12 cellular contexts compared by ENCODE assay signal in the genomic region with DNA sequence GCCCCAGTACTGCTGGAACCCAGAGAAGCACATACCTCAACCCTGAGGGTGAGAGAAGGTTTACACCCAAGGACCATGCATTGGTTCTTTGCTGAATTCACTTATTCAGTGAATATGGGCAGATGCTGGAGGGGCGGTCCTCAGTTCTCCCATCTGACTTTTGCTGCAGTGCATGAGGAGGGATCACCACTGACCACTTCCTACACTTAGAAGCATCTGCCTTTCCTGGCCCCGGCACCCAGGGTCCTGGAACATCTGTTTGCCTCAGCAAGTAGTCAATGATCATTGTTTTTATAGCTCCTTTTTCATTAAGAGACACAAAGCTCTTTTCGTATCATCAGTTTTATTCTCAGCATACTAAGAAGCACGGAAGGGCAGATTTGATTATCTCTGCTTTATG.
DNase-seq lines count a peak whose midpoint lies in the region; ATAC-seq and TF ChIP-seq lines count a peak whose summit lies in the region.
"Had no signal": no experiment of that assay in that cellular context is flagged by ENCODE, and none has a peak within 500 bp of the region (broad histone marks: within the 10 kb centered on the region; RNA-seq: fewer than 3 reads in every experiment).

No MANE protein-coding gene starts in this region.

- H3F3A ChIP-seq in MM.1S (ENCODE audit: insufficient read depth, low read length) = peaks cover 15% of the 10 kb centered on the region

- H3K9me3 ChIP-seq in BLaER1 treated with 17β-estradiol and CSF1 and Interleukin-3, amounts not matched to agents 10 nM and 100 nM (replicated peaks in 1 of 11) = peaks cover 0 to 3% (median 0%) of the 10 kb centered on the region in 11 experiments; a peak in 2 of 22 replicates
- H3K9me3 ChIP-seq in MM.1S (replicated peaks; ENCODE audit: insufficient read depth, low read length) = no peaks in the 10 kb centered on the region
- H3K9me3 ChIP-seq in SJSA1 (replicated peaks) = no peaks in the 10 kb centered on the region

- H3K27me3 ChIP-seq in BLaER1 treated with 17β-estradiol and CSF1 and Interleukin-3, amounts not matched to agents 10 nM and 100 nM = no peaks in the 10 kb centered on the region
- no peaks in the 10 kb centered on the region for H3K27me3 ChIP-seq in MM.1S (replicated peaks; ENCODE audit: insufficient read depth, low read length)
- H3K27me3 ChIP-seq in SJSA1 (replicated peaks) = no peaks in the 10 kb centered on the region

- H3K9ac ChIP-seq in BLaER1 treated with 17β-estradiol and CSF1 and Interleukin-3, amounts not matched to agents 10 nM and 100 nM = 0 out of 22 replicates have a peak overlapping the region, but pooled peaks of 1 of the 11 experiments have one; percentile 11
- no peak overlapping the region for H3K9ac ChIP-seq in MM.1S (ENCODE audit: low read length)

- H3K4me2 ChIP-seq in BLaER1 treated with 17β-estradiol and CSF1 and Interleukin-3, amounts not matched to agents 10 nM and 100 nM = peak overlapping the region; percentile 1 to 97 (median 71); a peak in 20 of 22 replicates
- H3K4me2 ChIP-seq in MM.1S (ENCODE audit: low read depth, low read length) = peak overlapping the region; percentile 47
- H3K4me2 ChIP-seq: GM23338 had no signal

- ATAC-seq in GM18858 (IDR thresholded peaks at IDR 0.05; ENCODE audit: unreplicated experiment) = no peak
- ATAC-seq: CD8-positive, alpha-beta T cell; GM23338 had no signal

- DNase-seq in MM.1S = no peak
- peak in 1 of 2 experiments; percentile 28 for DNase-seq in SJSA1 (ENCODE audit: low read depth in 1 of 2, low spot score in 2 of 2)
- peak; percentile 29 for DNase-seq in islet precursor cell
- no peak for DNase-seq in SW 1271 (lab: John Stamatoyannopoulos, UW)
- DNase-seq in GM20000 (ENCODE audit: low spot score) = no peak
- DNase-seq: CD8-positive, alpha-beta T cell; COR-L47; DND-41; GF-D8 had no signal

- H2AFZ ChIP-seq in MM.1S (ENCODE audit: low read length) = no peak overlapping the region
- H2AFZ ChIP-seq: GM23338 had no signal

- peaks cover 0 to 17% (median 4%) of the 10 kb centered on the region in 11 experiments; a peak in 4 of 22 replicates for H3K36me3 ChIP-seq in BLaER1 treated with 17β-estradiol and CSF1 and Interleukin-3, amounts not matched to agents 10 nM and 100 nM
- H3K36me3 ChIP-seq in MM.1S (replicated peaks; ENCODE audit: insufficient read depth, low read length) (no peaks in the 10 kb centered on the region), SJSA1 (no peaks in the 10 kb centered on the region)

- peaks cover 0 to 97% (median 86%) of the 10 kb centered on the region in 11 experiments; a peak in 19 of 22 replicates for H4K20me1 ChIP-seq in BLaER1 treated with 17β-estradiol and CSF1 and Interleukin-3, amounts not matched to agents 10 nM and 100 nM
- no peaks in the 10 kb centered on the region for H4K20me1 ChIP-seq in MM.1S (ENCODE audit: insufficient read depth, low read length)

- peaks cover 51 to 90% (median 86%) of the 10 kb centered on the region in 10 experiments for H3K4me1 ChIP-seq in BLaER1 treated with 17β-estradiol and CSF1 and Interleukin-3, amounts not matched to agents 10 nM and 100 nM
- peaks cover 39% of the 10 kb centered on the region for H3K4me1 ChIP-seq in MM.1S (ENCODE audit: low read length)
- H3K4me1 ChIP-seq in SJSA1 (replicated peaks) = peaks cover 50% of the 10 kb centered on the region

- H3K4me3 ChIP-seq in BLaER1 treated with 17β-estradiol and CSF1 and Interleukin-3, amounts not matched to agents 10 nM and 100 nM = no peak overlapping the region
- H3K4me3 ChIP-seq in MM.1S (ENCODE audit: low read length) = no peak overlapping the region
- H3K4me3 ChIP-seq in SJSA1 = no peak overlapping the region
- H3K4me3 ChIP-seq: GM23338 had no signal

- peaks cover 88% of the 10 kb centered on the region for H3K79me2 ChIP-seq in MM.1S (ENCODE audit: low read length)

- H3K27ac ChIP-seq in BLaER1 treated with 17β-estradiol and CSF1 and Interleukin-3, amounts not matched to agents 10 nM and 100 nM = no peak overlapping the region
- H3K27ac ChIP-seq in MM.1S (ENCODE audit: low read length) (no peak overlapping the region), SJSA1 (peak overlapping the region; percentile 75)

- H3K9me2 ChIP-seq in MM.1S (replicated peaks; ENCODE audit: insufficient read depth, low read length) = no peaks in the 10 kb centered on the region

- TF ChIP-seq CTCF in MM.1S (IDR thresholded peaks at IDR 0.05; ENCODE audit: low read length) = no peak
- no peak for TF ChIP-seq CTCF in GM20000 (IDR thresholded peaks at IDR 0.05; ENCODE audit: extremely low read depth, missing control alignments)
